In the genomic region with DNA sequence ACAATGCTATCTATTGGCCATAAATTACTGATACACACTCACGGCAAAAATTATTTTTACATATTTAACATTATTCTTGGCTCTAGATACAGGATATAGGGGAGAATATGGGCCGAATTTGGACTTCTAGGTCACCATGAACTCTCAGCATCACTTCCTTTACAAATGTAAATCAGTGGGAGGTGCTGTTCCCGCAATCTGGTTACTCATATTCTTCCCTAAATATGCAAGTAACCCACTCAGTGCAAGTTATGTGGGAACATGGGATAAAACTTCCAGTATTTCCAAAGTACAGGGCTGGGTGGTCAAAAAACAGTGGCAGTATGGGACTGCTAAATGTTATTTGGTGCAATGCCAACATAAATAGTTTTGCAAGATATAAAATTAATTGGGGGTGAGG, we compare ENCODE assay signal across 20 cellular contexts.
DNase-seq lines count a peak whose midpoint lies in the region; ATAC-seq and TF ChIP-seq lines count a peak whose summit lies in the region.
"Had no signal": no experiment of that assay in that cellular context is flagged by ENCODE, and none has a peak within 500 bp of the region (broad histone marks: within the 10 kb centered on the region; RNA-seq: fewer than 3 reads in every experiment).

No MANE protein-coding gene starts in this region.

- BruUV-seq in mammary epithelial cell (replicated peaks; lab: Mats Ljungman, UMichigan), result no TSS peak

- no peak overlapping the region for H3K9ac ChIP-seq in mammary epithelial cell (ENCODE audit: insufficient read depth, low read length)

- H3K27ac ChIP-seq in mammary epithelial cell (ENCODE audit: insufficient read depth, low read depth, low read length), result peak overlapping the region; percentile 7
- no peak overlapping the region for H3K27ac ChIP-seq in breast epithelium
- peak overlapping the region; percentile 52; the same call in 1 of the 2 replicates for H3K27ac ChIP-seq in SJSA1
- H3K27ac ChIP-seq: Peyer's patch had no signal

- CTCF ChIA-PET in mammary epithelial cell (lab: Charles Lee; ENCODE audit: low non-redundant PET), result no interaction called here

- TF ChIP-seq CTCF in mammary epithelial cell (conservative IDR thresholded peaks at IDR 0.05 in 1 of 2, IDR thresholded peaks at IDR 0.05 in 1 of 2; ENCODE audit: extremely low read depth in 1 of 2, insufficient read depth in 1 of 2, low read depth in 1 of 2, low read length in 2 of 2), result no peak
- TF ChIP-seq CTCF in breast epithelium (IDR thresholded peaks at IDR 0.05), result no peak
- no peak for TF ChIP-seq CTCF in fibroblast of mammary gland (conservative IDR thresholded peaks at IDR 0.05; ENCODE audit: control insufficient read depth, insufficient read depth, low read depth, low read length)

- H4K20me1 ChIP-seq in mammary epithelial cell (ENCODE audit: insufficient read depth, low read length), result no peaks in the 10 kb centered on the region

- H3K4me3 ChIP-seq in mammary epithelial cell (replicated peaks in 1 of 3; ENCODE audit: insufficient read depth in 1 of 3, low read depth in 2 of 3, low read length in 3 of 3) (no peak overlapping the region), breast epithelium (no peak overlapping the region), SJSA1 (no peak overlapping the region), fibroblast of mammary gland (ENCODE audit: control insufficient read depth, low read depth, low read length) (no peak overlapping the region)
- H3K4me3 ChIP-seq: GM23338, Peyer's patch had no signal

- dilution Hi-C loops in mammary epithelial cell (cut with HindIII; ENCODE audit: low sequenced_read_pairs), result no loop called here

- no peak overlapping the region for H2AFZ ChIP-seq in mammary epithelial cell (ENCODE audit: low read depth, low read length)
- H2AFZ ChIP-seq: GM23338 had no signal

- no peak for TF ChIP-seq POLR2A in breast epithelium (IDR thresholded peaks at IDR 0.05)

- in situ Hi-C loops in mammary epithelial cell (cut with MboI; ENCODE audit: low sequenced_read_pairs in 2 of 2), result no loop called here

- WGBS in mammary epithelial cell (ENCODE audit: low coverage, missing lambda C conversion rate), result 93% methylated on average over 3 of the region's 3 CpGs

- no peak for DNase-seq in mammary epithelial cell
- no peak for DNase-seq in breast epithelium (ENCODE audit: low spot score in 2 of 2)
- no peak for DNase-seq in SJSA1 (ENCODE audit: low read depth in 1 of 2, low spot score in 2 of 2)
- DNase-seq in fibroblast of mammary gland (ENCODE audit: low read depth), result peak; percentile 44
- DNase-seq in renal cortical epithelial cell (ENCODE audit: low read depth), result peak; percentile 15
- no peak for DNase-seq in COR-L47 (lab: John Stamatoyannopoulos, UW)
- DNase-seq in foreskin melanocyte, result no peak
- DNase-seq: 8988T; Calu3; CD4-positive, alpha-beta memory T cell; EL; Kasumi-1; NCI-H1105 treated with DMSO at 0.1 percent for 48 hours; NCI-H187; NCI-H2107; NCI-H510A treated with DMSO at 0.1 percent for 48 hours; Peyer's patch had no signal

- H3K36me3 ChIP-seq in mammary epithelial cell (ENCODE audit: insufficient read depth, low read length) (no peaks in the 10 kb centered on the region), breast epithelium (no peaks in the 10 kb centered on the region), SJSA1 (no peaks in the 10 kb centered on the region)
- H3K36me3 ChIP-seq: Peyer's patch had no signal

- ATAC-seq in GM19467 (IDR thresholded peaks at IDR 0.05; ENCODE audit: unreplicated experiment), result no peak
- ATAC-seq: GM23338, Right ventricle myocardium inferior had no signal

- H3K4me1 ChIP-seq in mammary epithelial cell (ENCODE audit: insufficient read depth, low read length) (peaks cover 18% of the 10 kb centered on the region), breast epithelium (no peaks in the 10 kb centered on the region), SJSA1 (replicated peaks) (peaks cover 22% of the 10 kb centered on the region)
- H3K4me1 ChIP-seq: Peyer's patch had no signal

- no peaks in the 10 kb centered on the region for H3K79me2 ChIP-seq in mammary epithelial cell (ENCODE audit: insufficient read depth, low read length)

- H3K4me2 ChIP-seq in mammary epithelial cell (ENCODE audit: insufficient read depth, low read depth, low read length), result no peak overlapping the region

- peaks cover 8% of the 10 kb centered on the region for H3K9me3 ChIP-seq in mammary epithelial cell (replicated peaks; ENCODE audit: insufficient read depth, low read length)
- peaks cover 13 to 14% of the 10 kb centered on the region in 2 donors for H3K9me3 ChIP-seq in breast epithelium
- peaks cover 10% of the 10 kb centered on the region for H3K9me3 ChIP-seq in SJSA1 (replicated peaks)

- H3K27me3 ChIP-seq in mammary epithelial cell (ENCODE audit: insufficient read depth, low read length) (no peaks in the 10 kb centered on the region), breast epithelium (no peaks in the 10 kb centered on the region), SJSA1 (replicated peaks) (no peaks in the 10 kb centered on the region)
- H3K27me3 ChIP-seq: Peyer's patch had no signal

- intact Hi-C loops in mammary epithelial cell (cut with micrococcal nuclease) (loop anchor here (1.0 kb wide), 1 partner anchor 29 kb away; no protein-coding TSS in a partner anchor), breast epithelium (cut with DNase I; ENCODE audit: low total_unique reads) (no loop called here)

Comparison
In these comparisons a context has a peak if more than half of its experiments do, and no peak if none do; other contexts are left out.
1. H3K27ac ChIP-seq: peak in mammary epithelial cell (single experiment) and SJSA1 (single experiment); none in breast epithelium (0 of 2).
2. DNase-seq: peak in fibroblast of mammary gland (single experiment) and renal cortical epithelial cell (single experiment); none in mammary epithelial cell (single experiment), breast epithelium (0 of 2), SJSA1 (0 of 2), COR-L47 (single experiment) and foreskin melanocyte (single experiment).